ENCODE assay signal across 16 cellular contexts in the genomic region with DNA sequence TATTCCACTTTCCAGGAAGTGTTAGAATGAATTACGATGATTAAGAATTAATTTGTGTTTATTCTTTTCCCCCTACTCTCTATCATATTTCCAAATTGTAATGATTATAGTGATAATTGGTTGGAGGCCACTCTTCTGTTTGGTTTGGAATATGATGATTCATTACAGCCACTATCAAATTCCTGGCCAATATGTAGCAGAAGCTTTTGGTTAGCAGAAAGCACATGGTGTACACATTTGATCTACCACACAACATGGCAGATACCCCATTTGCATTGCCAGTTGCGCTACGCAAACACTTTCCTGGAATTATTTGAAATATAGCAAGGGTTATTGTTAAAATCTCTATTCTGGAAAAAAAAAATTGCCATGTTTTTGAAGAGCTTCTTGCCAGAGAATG.
DNase-seq lines count a peak whose midpoint lies in the region; ATAC-seq, FAIRE-seq and TF ChIP-seq lines count a peak whose summit lies in the region.
"Had no signal": no experiment of that assay in that cellular context is flagged by ENCODE, and none has a peak within 500 bp of the region (broad histone marks: within the 10 kb centered on the region; RNA-seq: fewer than 3 reads in every experiment).

No MANE protein-coding gene starts in this region.

- H3K27ac Mint-ChIP-seq in astrocyte (ENCODE audit: unreplicated experiment) = no peak overlapping the region
- H3K27ac Mint-ChIP-seq: T-cell had no signal

- H3K79me1 ChIP-seq in IMR-90 (ENCODE audit: low read depth in 1 of 2, low read length in 2 of 2) = no peaks in the 10 kb centered on the region

- H4K8ac ChIP-seq in IMR-90 (ENCODE audit: low read depth in 2 of 2, low read length in 2 of 2) = no peak overlapping the region; a peak in 1 of 4 replicates

- H3K4me3 Mint-ChIP-seq in astrocyte (ENCODE audit: unreplicated experiment) = no peak overlapping the region
- H3K4me3 Mint-ChIP-seq: T-cell had no signal

- no peak overlapping the region for H2AK5ac ChIP-seq in IMR-90 (ENCODE audit: low read depth, low read length)

- no peak overlapping the region for H4K91ac ChIP-seq in IMR-90 (ENCODE audit: insufficient read depth, low read depth, low read length)

- H3K4me1 ChIP-seq in IMR-90 (ENCODE audit: control insufficient read depth, insufficient read depth, low read length) (no peaks in the 10 kb centered on the region; the same call in 1 of the 2 replicates), astrocyte (ENCODE audit: insufficient read depth, low read length) (no peaks in the 10 kb centered on the region), osteoblast (ENCODE audit: insufficient read depth, low read length) (no peaks in the 10 kb centered on the region), right atrium auricular region (no peaks in the 10 kb centered on the region)
- H3K4me1 ChIP-seq: SJSA1 had no signal

- H3K36me3 Mint-ChIP-seq in astrocyte (ENCODE audit: low read depth, unreplicated experiment) = no peaks in the 10 kb centered on the region
- H3K36me3 Mint-ChIP-seq: T-cell had no signal

- H3K4me1 Mint-ChIP-seq in astrocyte (ENCODE audit: low read depth, unreplicated experiment) = peaks cover 3% of the 10 kb centered on the region
- H3K4me1 Mint-ChIP-seq: T-cell had no signal

- dilution Hi-C loops in IMR-90 (cut with HindIII; ENCODE audit: low sequenced_read_pairs, unreplicated experiment) = no loop called here

- H3K4me3 ChIP-seq in IMR-90 (ENCODE audit: insufficient read depth, low read depth, low read length) (no peak overlapping the region), astrocyte (ENCODE audit: insufficient read depth, low read depth, low read length) (no peak overlapping the region), osteoblast (ENCODE audit: insufficient read depth, low read length) (no peak overlapping the region), right atrium auricular region (no peak overlapping the region)
- H3K4me3 ChIP-seq: K562, SJSA1 had no signal

- DNase-seq in EL = peak; percentile 13
- peak; percentile 24 for DNase-seq in IMR-90
- DNase-seq in astrocyte (ENCODE audit: low read depth) = peak; percentile 10
- peak; percentile 34 for DNase-seq in osteoblast (ENCODE audit: insufficient read length, low spot score, missing footprints)
- DNase-seq in H54 (ENCODE audit: insufficient read length, low spot score) = no peak
- DNase-seq in right atrium auricular region (ENCODE audit: low spot score) = no peak
- DNase-seq in substantia nigra (lab: John Stamatoyannopoulos, UW) = no peak
- DNase-seq: C1 segment of cervical spinal cord, NCI-H1092, NCI-H187, NCI-H774, T-cell had no signal

- H3K27me3 Mint-ChIP-seq in astrocyte (ENCODE audit: low read depth, unreplicated experiment) = no peaks in the 10 kb centered on the region

- no peak overlapping the region for H2BK20ac ChIP-seq in IMR-90 (ENCODE audit: low read depth, low read length)

- H4K20me1 ChIP-seq in IMR-90 (ENCODE audit: insufficient read depth, low read length) (no peaks in the 10 kb centered on the region), astrocyte (ENCODE audit: insufficient read depth, low read length) (no peaks in the 10 kb centered on the region), osteoblast (ENCODE audit: insufficient read depth, low read length) (no peaks in the 10 kb centered on the region)

- H2AK9ac ChIP-seq in IMR-90 (replicated peaks; ENCODE audit: low read depth, low read length, poor library complexity) = no peak overlapping the region

- H4K5ac ChIP-seq in IMR-90 (ENCODE audit: low read depth, low read length) = no peak overlapping the region

- TF ChIP-seq CTCF in IMR-90 (conservative IDR thresholded peaks at IDR 0.05; ENCODE audit: low read depth, low read length) (no peak), astrocyte (IDR thresholded peaks at IDR 0.05; ENCODE audit: insufficient read depth, low read depth, low read length) (no peak), osteoblast (IDR thresholded peaks at IDR 0.05; ENCODE audit: extremely low read depth, low read depth, low read length) (no peak), right atrium auricular region (IDR thresholded peaks at IDR 0.05) (no peak)

- H3K4me2 ChIP-seq in IMR-90 (ENCODE audit: low read depth, low read length) (no peak overlapping the region), astrocyte (ENCODE audit: low read length) (no peak overlapping the region), osteoblast (ENCODE audit: insufficient read depth, low read length) (no peak overlapping the region)

- H3K79me2 ChIP-seq in astrocyte (ENCODE audit: insufficient read depth, low read length) (no peaks in the 10 kb centered on the region), osteoblast (ENCODE audit: insufficient read depth, low read length) (no peaks in the 10 kb centered on the region)

- in situ Hi-C loops in IMR-90 (cut with MboI; ENCODE audit: low sequenced_read_pairs) = no loop called here

- H2BK15ac ChIP-seq in IMR-90 (ENCODE audit: low read depth, low read length) = no peak overlapping the region

- no peak overlapping the region for H3K9ac ChIP-seq in IMR-90 (ENCODE audit: low read depth, low read length)
- no peak overlapping the region for H3K9ac ChIP-seq in astrocyte (ENCODE audit: low read length)

- no peak for FAIRE-seq in astrocyte (lab: Jason Lieb, UNC)
- FAIRE-seq in H54 (lab: Jason Lieb, UNC) = no peak
- FAIRE-seq: GM19239, K562 had no signal

- no TSS peak for BruUV-seq in IMR-90 (replicated peaks; lab: Mats Ljungman, UMichigan)

- no peak overlapping the region for H3K4ac ChIP-seq in IMR-90 (ENCODE audit: low read depth, low read length)

- H2AFZ ChIP-seq in IMR-90 (replicated peaks; ENCODE audit: low read length, poor library complexity) = no peak overlapping the region
- H2AFZ ChIP-seq in astrocyte (ENCODE audit: low read depth, low read length) = no peak overlapping the region
- no peak overlapping the region for H2AFZ ChIP-seq in osteoblast (ENCODE audit: low read length)

- WGBS in IMR-90 (ENCODE audit: extremely low coverage in 2 of 2, insufficient read length in 1 of 2), 2 experiments = no CpG with 5 or more reads among the region's 3 CpGs

- no peak overlapping the region for H3K18ac ChIP-seq in IMR-90 (ENCODE audit: low read depth, low read length)

- peak; percentile 61 for ATAC-seq in IMR-90 (ENCODE audit: low read depth)
- ATAC-seq: HCT116, K562, T-cell had no signal

- H3K9me1 ChIP-seq in IMR-90 (ENCODE audit: insufficient read depth, low read length) = no peaks in the 10 kb centered on the region

- H3K27me3 ChIP-seq in IMR-90 (ENCODE audit: control insufficient read depth, insufficient read depth, low read length) = no peaks in the 10 kb centered on the region
- H3K27me3 ChIP-seq in astrocyte (ENCODE audit: insufficient read depth, low read length) = no peaks in the 10 kb centered on the region
- no peaks in the 10 kb centered on the region for H3K27me3 ChIP-seq in osteoblast (ENCODE audit: insufficient read depth, low read length)
- H3K27me3 ChIP-seq in right atrium auricular region = no peaks in the 10 kb centered on the region
- H3K27me3 ChIP-seq: SJSA1 had no signal

- H3K9me3 ChIP-seq in IMR-90 (ENCODE audit: control insufficient read depth, insufficient read depth, low read length) (no peaks in the 10 kb centered on the region), astrocyte (ENCODE audit: insufficient read depth, low read depth, low read length) (no peaks in the 10 kb centered on the region), osteoblast (ENCODE audit: low read depth, low read length) (no peaks in the 10 kb centered on the region), right atrium auricular region (no peaks in the 10 kb centered on the region)
- H3K9me3 ChIP-seq: SJSA1 had no signal

- H2BK5ac ChIP-seq in IMR-90 (ENCODE audit: low read depth, low read length, poor library complexity, severe bottlenecking) = no peak overlapping the region

- H3K36me3 ChIP-seq in IMR-90 (ENCODE audit: control insufficient read depth, insufficient read depth, low read length) = no peaks in the 10 kb centered on the region
- H3K36me3 ChIP-seq in astrocyte (ENCODE audit: insufficient read depth, low read length) = no peaks in the 10 kb centered on the region
- no peaks in the 10 kb centered on the region for H3K36me3 ChIP-seq in osteoblast (ENCODE audit: insufficient read depth, low read length)
- no peaks in the 10 kb centered on the region for H3K36me3 ChIP-seq in right atrium auricular region
- H3K36me3 ChIP-seq: SJSA1 had no signal

- H3K56ac ChIP-seq in IMR-90 (ENCODE audit: extremely low read depth, insufficient read depth, low read length) = no peak overlapping the region

- CTCF ChIA-PET in IMR-90 (lab: Yijun Ruan, JAX) = interaction anchor here (0.6 kb wide), 1 partner anchor 54 kb away, joined by 3 read pairs; no protein-coding TSS in a partner anchor

- no peak overlapping the region for H3K14ac ChIP-seq in IMR-90 (replicated peaks; ENCODE audit: low read depth, low read length)

- no peak overlapping the region for H2BK120ac ChIP-seq in IMR-90 (ENCODE audit: low read depth, low read length)

- POLR2A ChIA-PET in IMR-90 (lab: Charles Lee; ENCODE audit: unreplicated experiment) = no interaction called here

- peaks cover 4% of the 10 kb centered on the region for H3K9me3 Mint-ChIP-seq in astrocyte (ENCODE audit: unreplicated experiment)

- TF ChIP-seq POLR2A in IMR-90 (IDR thresholded peaks at IDR 0.05; ENCODE audit: low read depth, low read length) (no peak), H54 (IDR thresholded peaks at IDR 0.05; ENCODE audit: low read depth, low read length) (no peak)

- H3K27ac ChIP-seq in IMR-90 (ENCODE audit: insufficient read depth, low read length) = no peak overlapping the region
- no peak overlapping the region for H3K27ac ChIP-seq in astrocyte (ENCODE audit: low read depth, low read length)
- no peak overlapping the region for H3K27ac ChIP-seq in osteoblast (ENCODE audit: low read depth, low read length)
- H3K27ac ChIP-seq in right atrium auricular region = no peak overlapping the region
- no peak overlapping the region for H3K27ac ChIP-seq in substantia nigra (ENCODE audit: low read depth, low read length, poor library complexity, severe bottlenecking)
- H3K27ac ChIP-seq: SJSA1 had no signal

- H3K23ac ChIP-seq in IMR-90 (ENCODE audit: low read depth, low read length) = no peak overlapping the region

- no peak for TF ChIP-seq RAD21 in IMR-90 (IDR thresholded peaks at IDR 0.05; ENCODE audit: low read length)

- intact Hi-C loops in IMR-90 (cut with micrococcal nuclease) = no loop called here

TF ChIP-seq in IMR-90, 13 proteins besides CTCF, POLR2A, EP300 and RAD21 (continues in another document):
- no peak for TF ChIP-seq SMC3 (IDR thresholded peaks at IDR 0.05; ENCODE audit: low read depth, low read length)
- TF ChIP-seq MAFK (IDR thresholded peaks at IDR 0.05; ENCODE audit: low read depth, low read length) = no peak
- TF ChIP-seq CHD1 (IDR thresholded peaks at IDR 0.05; ENCODE audit: low read depth, low read length) = no peak

Comparison
In these comparisons a context has a peak if more than half of its experiments do, and no peak if none do; other contexts are left out.
1. DNase-seq: peak in EL (single experiment), IMR-90 (single experiment), astrocyte (single experiment) and osteoblast (single experiment); none in H54 (single experiment), right atrium auricular region (single experiment) and substantia nigra (0 of 49).